8 cellular contexts compared by ENCODE assay signal in genomic region chr17:82037113-82037888, GRCh38.
A peak's percentile ranks its signal among the peaks of the same experiment; 100 is the strongest.
DNase-seq lines count a peak whose midpoint lies in the region; ATAC-seq, FAIRE-seq and TF ChIP-seq lines count a peak whose summit lies in the region.

Gene DCXR, minus strand, starts transcription at chr17:82037697. Its CDS starts 15 bp downstream, at chr17:82037682.

- peak; percentile 79 for ATAC-seq in GM21515 (IDR thresholded peaks at IDR 0.05; ENCODE audit: unreplicated experiment)

- peak within 1 kb of the TSS; percentile 86 for H3K27ac ChIP-seq in OCI-LY3 (ENCODE audit: low read length)

- peak; percentile 86 for FAIRE-seq in endometrium (lab: Jason Lieb, UNC)

- peak within 1 kb of the TSS; percentile 99 for H3K4me2 ChIP-seq in OCI-LY3 (ENCODE audit: low read length)

- H3K36me3 ChIP-seq in OCI-LY3 (replicated peaks; ENCODE audit: low read depth, low read length) = peaks cover 7% of the 10 kb centered on the region

- H2AFZ ChIP-seq in OCI-LY3 (ENCODE audit: low read depth, low read length) = peak within 1 kb of the TSS; percentile 93

- peak; percentile 69 for TF ChIP-seq CTCF in OCI-LY3 (IDR thresholded peaks at IDR 0.05; ENCODE audit: low read depth, low read length)

- peak; percentile 98 for DNase-seq in DMS 273 (lab: John Stamatoyannopoulos, UW; ENCODE audit: unreplicated experiment)
- peak; percentile 98 for DNase-seq in HuH-7.5 (ENCODE audit: low spot score)
- DNase-seq in activated CD8-positive, alpha-beta memory T cell treated with anti-CD3 and anti-CD28 coated beads, Interleukin-2, amount 50 U/mL, for 48 hours = peak; percentile 97
- DNase-seq in midbrain (lab: John Stamatoyannopoulos, UW) = peak; percentile 96
- DNase-seq in stimulated activated CD8-positive, alpha-beta memory T cell treated with anti-CD3 and anti-CD28 coated beads, Interleukin-2, amount 100 ng/mL, for 1 hour (ENCODE audit: low read depth in 2 of 2) = peak; percentile 87 to 91

- no peaks in the 10 kb centered on the region for H3K9me3 ChIP-seq in OCI-LY3 (ENCODE audit: insufficient read depth, low read length)

- H3K79me2 ChIP-seq in OCI-LY3 (ENCODE audit: low read length) = peaks cover 7% of the 10 kb centered on the region

- H3K4me3 ChIP-seq in OCI-LY3 (ENCODE audit: low read length) = peak within 1 kb of the TSS; percentile 98

- peaks cover 19% of the 10 kb centered on the region for H3K4me1 ChIP-seq in OCI-LY3 (ENCODE audit: low read length)

- H4K20me1 ChIP-seq in OCI-LY3 (ENCODE audit: insufficient read depth, low read length) = peaks cover 5% of the 10 kb centered on the region; the same call in 1 of the 2 replicates

- H3K27me3 ChIP-seq in OCI-LY3 (ENCODE audit: low read depth, low read length) = no peaks in the 10 kb centered on the region

- H3K9ac ChIP-seq in OCI-LY3 (ENCODE audit: low read length) = peak within 1 kb of the TSS; percentile 72

Comparison
In these comparisons a context has a peak if more than half of its experiments do, and no peak if none do; other contexts are left out.
1. Peak in every context shown above with its lines: DNase-seq, ATAC-seq, H3K4me3 ChIP-seq and H3K27ac ChIP-seq.